ENCODE assay signal across 14 cellular contexts in genomic region chr10:114697061-114697598, GRCh38. TPM values are rescaled to one million over a fixed set of nuclear protein-coding genes. Genes with fewer than 3 reads are reported as not detected.
DNase-seq lines count a peak whose midpoint lies in the region; ATAC-seq and TF ChIP-seq lines count a peak whose summit lies in the region.
"Had no signal": no experiment of that assay in that cellular context is flagged by ENCODE, and none has a peak within 500 bp of the region (broad histone marks: within the 10 kb centered on the region; RNA-seq: fewer than 3 reads in every experiment).

No MANE protein-coding gene starts in this region.

- DNase-seq in GM04503 (ENCODE audit: low read depth): peak; percentile 43
- DNase-seq in astrocyte of the spinal cord (ENCODE audit: low read depth, low spot score): peak; percentile 41
- peak; percentile 70 to 92 (median 85) for DNase-seq in heart left ventricle
- DNase-seq in psoas muscle: peak in 1 of 2 donors; percentile 48
- DNase-seq in NCI-H446 treated with DMSO at 0.1 percent for 48 hours (lab: John Stamatoyannopoulos, UW): no peak
- no peak for DNase-seq in HCEC 1CT
- no peak for DNase-seq in epidermal melanocyte (ENCODE audit: insufficient read length, low spot score)
- DNase-seq: activated naive CD4-positive, alpha-beta T cell treated with anti-CD3 and anti-CD28 coated beads for 36 hours; CD4-positive, CD25-positive, alpha-beta regulatory T cell; effector memory CD8-positive, alpha-beta T cell; NCI-H2029 treated with DMSO at 0.1 percent for 48 hours had no signal

- peak overlapping the region; percentile 12 to 83 (median 68) for H3K27ac ChIP-seq in heart left ventricle
- H3K27ac ChIP-seq in psoas muscle: no peak overlapping the region
- H3K27ac ChIP-seq: SJSA1, vagina had no signal

- H3K4me1 ChIP-seq in heart left ventricle: peaks cover 4 to 53% (median 39%) of the 10 kb centered on the region in 12 donors
- peaks cover 5% of the 10 kb centered on the region for H3K4me1 ChIP-seq in psoas muscle

- H3K4me3 ChIP-seq in astrocyte of the spinal cord (ENCODE audit: low read depth, low read length) (no peak overlapping the region), heart left ventricle (no peak overlapping the region), psoas muscle (no peak overlapping the region)
- H3K4me3 ChIP-seq: SJSA1, vagina had no signal

- TF ChIP-seq POLR2A in heart left ventricle (IDR thresholded peaks at IDR 0.05): no peak

- H3K36me3 ChIP-seq in heart left ventricle (no peaks in the 10 kb centered on the region), psoas muscle (ENCODE audit: insufficient read depth in 1 of 2, low read depth in 1 of 2) (no peaks in the 10 kb centered on the region)
- H3K36me3 ChIP-seq: SJSA1, vagina had no signal

- 44 to 68% (median 51%) methylated on average over 10 of the region's 10 CpGs for WGBS in heart left ventricle, 4 donors
- 43 to 68% (median 45%) methylated on average over 10 of the region's 10 CpGs for WGBS in psoas muscle, 3 donors

- TF ChIP-seq CTCF in astrocyte of the spinal cord (IDR thresholded peaks at IDR 0.05; ENCODE audit: low read depth, low read length) (no peak), heart left ventricle (IDR thresholded peaks at IDR 0.05) (no peak), psoas muscle (IDR thresholded peaks at IDR 0.05) (no peak)

- H3K9me3 ChIP-seq in heart left ventricle (peaks cover 0 to 7% (median 0%) of the 10 kb centered on the region in 12 donors), psoas muscle (peaks cover 8% of the 10 kb centered on the region)
- H3K9me3 ChIP-seq: SJSA1, vagina had no signal

- no peaks in the 10 kb centered on the region for H3K27me3 ChIP-seq in heart left ventricle
- no peaks in the 10 kb centered on the region for H3K27me3 ChIP-seq in psoas muscle (ENCODE audit: insufficient read depth in 3 of 3, low read length in 2 of 3)
- H3K27me3 ChIP-seq: SJSA1, vagina had no signal

- ATAC-seq in heart left ventricle (peak; percentile 95 to 98 (median 96)), psoas muscle (peak; percentile 19 to 89 (median 52)), HG03108 (IDR thresholded peaks at IDR 0.05; ENCODE audit: unreplicated experiment) (no peak)
- ATAC-seq: effector memory CD8-positive, alpha-beta T cell had no signal

- in situ Hi-C loops in astrocyte of the spinal cord (cut with HindIII; ENCODE audit: low sequenced_read_pairs): no loop called here

- intact Hi-C loops in heart left ventricle (cut with DNase I): loop anchor here in 5 of 10 donors (5.0 to 10.0 kb wide), 4 partner anchors 142 to 225 kb away; no protein-coding TSS in a partner anchor
- intact Hi-C loops in psoas muscle (cut with DNase I): no loop called here

RNA-seq across cellular contexts. Expression of gene ABLIM1, which starts 39.1 kb away (rescaled TPM):
- total RNA-seq in heart left ventricle (100 to 1,000 TPM; 491 to 713 (median 575) TPM), psoas muscle (100 to 1,000 TPM in 2 of 4 donors, 10 to 100 TPM in 2; 21.8 to 183 (median 66.8) TPM)
- polyA plus RNA-seq in heart left ventricle (100 to 1,000 TPM; 242 to 276 TPM), psoas muscle (10 to 100 TPM; 15.4 to 17.2 (median 16.5) TPM)

Comparison
In these comparisons a context has a peak if more than half of its experiments do, and no peak if none do; other contexts are left out.
1. DNase-seq: peak in GM04503 (single experiment), astrocyte of the spinal cord (single experiment) and heart left ventricle (5 of 5); none in NCI-H446 treated with DMSO at 0.1 percent for 48 hours (single experiment), HCEC 1CT (single experiment) and epidermal melanocyte (single experiment).